In the genomic region with DNA sequence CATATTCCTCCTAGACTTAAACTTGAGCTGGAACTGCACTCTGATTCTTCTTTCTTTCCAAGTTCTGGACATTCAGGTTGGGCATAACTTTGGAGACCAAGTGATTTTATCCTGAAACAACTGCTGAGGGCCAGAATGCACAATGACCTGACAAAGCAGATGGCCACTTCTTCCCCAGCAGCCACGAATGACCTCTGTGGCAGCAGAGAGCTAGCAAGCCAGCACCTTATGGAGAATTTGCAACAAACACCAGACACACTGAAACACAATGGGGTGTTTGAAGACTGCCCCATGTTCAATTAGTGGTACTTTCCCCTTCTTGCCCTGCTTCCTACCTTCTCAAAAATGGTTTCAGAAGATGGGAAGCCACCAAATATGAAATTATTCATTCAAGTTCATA, we compare ENCODE assay signal across 18 cellular contexts.
"Had no signal": no experiment of that assay in that cellular context is flagged by ENCODE, and none has a peak within 500 bp of the region (broad histone marks: within the 10 kb centered on the region; RNA-seq: fewer than 3 reads in every experiment).

No MANE protein-coding gene starts in this region.

- H3K36me3 ChIP-seq: colonic mucosa, lower lobe of right lung, right atrium auricular region, tibial artery had no signal

- H3K27me3 ChIP-seq: colonic mucosa, right atrium auricular region, tibial artery had no signal

- H3K9me3 ChIP-seq: colonic mucosa, lower lobe of right lung, right atrium auricular region, tibial artery had no signal

- H3K27ac ChIP-seq: colonic mucosa, lower lobe of right lung, right atrium auricular region, tibial artery had no signal

- FAIRE-seq: frontal cortex, keratinocyte, urothelium cell line had no signal

- DNase-seq: activated CD4-positive, alpha-beta T cell treated with anti-CD3 and anti-CD28 coated beads, Interleukin-2, amount 10 ng/mL, durations not matched to agents 24 days and 14 days; activated CD8-positive, alpha-beta memory T cell treated with anti-CD3 and anti-CD28 coated beads, Interleukin-2, amount 50 U/mL, for 4 hours; activated naive CD4-positive, alpha-beta T cell treated with anti-CD3 and anti-CD28 coated beads for 36 hours; activated T-cell treated with anti-CD3 and anti-CD28 coated beads, Interleukin-2, amount 50 U/mL, for 4 hours; aorta; colonic mucosa; hypothalamus; lower lobe of right lung; midbrain; nephron progenitor cell; occipital lobe; stimulated activated naive CD8-positive, alpha-beta T cell treated with anti-CD3 and anti-CD28 coated beads, Interleukin-15, Interleukin-2, amounts not matched to agents 100 U/mL and 50 U/mL, for 24 hours; substantia nigra; tibial artery had no signal

- ATAC-seq: activated T-cell treated with anti-CD3 and anti-CD28 coated beads, Interleukin-2, amount 50 U/mL, for 4 hours; lower lobe of right lung; stimulated activated naive CD8-positive, alpha-beta T cell treated with anti-CD3 and anti-CD28 coated beads, Interleukin-15, Interleukin-2, amounts not matched to agents 100 U/mL and 50 U/mL, for 24 hours had no signal

- H3K4me3 ChIP-seq: colonic mucosa, lower lobe of right lung, right atrium auricular region, tibial artery had no signal
